ENCODE assay signal across 14 cellular contexts in genomic region chr2:207686812-207687211, GRCh38. TPM values are rescaled to one million over a fixed set of nuclear protein-coding genes. Genes with fewer than 3 reads are reported as not detected.
A peak's percentile ranks its signal among the peaks of the same experiment; 100 is the strongest.
DNase-seq lines count a peak whose midpoint lies in the region; ATAC-seq, FAIRE-seq and TF ChIP-seq lines count a peak whose summit lies in the region.
"Had no signal": no experiment of that assay in that cellular context is flagged by ENCODE, and none has a peak within 500 bp of the region (broad histone marks: within the 10 kb centered on the region; RNA-seq: fewer than 3 reads in every experiment).

No MANE protein-coding gene starts in this region.

- H3K4me2 ChIP-seq in A549 (no peak overlapping the region), K562 (ENCODE audit: insufficient read depth, low read length) (no peak overlapping the region)
- H3K4me2 ChIP-seq: BLaER1 had no signal

- H3K4me3 ChIP-seq in A549, result no peak overlapping the region
- H3K4me3 ChIP-seq in Caco-2 (ENCODE audit: low read depth, low read length), result no peak overlapping the region
- no peak overlapping the region for H3K4me3 ChIP-seq in K562
- H3K4me3 ChIP-seq: BLaER1, HAP-1 had no signal

- H3K9me1 ChIP-seq in K562 (ENCODE audit: control insufficient read depth, insufficient read depth, low read length), result no peaks in the 10 kb centered on the region

- H3K36me3 ChIP-seq in Caco-2 (ENCODE audit: control insufficient read depth, insufficient read depth, low read length) (no peaks in the 10 kb centered on the region), K562 (ENCODE audit: control insufficient read depth, insufficient read depth, low read length) (no peaks in the 10 kb centered on the region)
- H3K36me3 ChIP-seq: BLaER1, HAP-1 had no signal

- DNase-seq in A549 (ENCODE audit: low read depth in 1 of 2, low spot score in 1 of 2) (no peak), Caco-2 (peak in 1 of 2 experiments; percentile 7), K562 (ENCODE audit: extremely low read depth in 1 of 4, low spot score in 3 of 4) (no peak), type B pancreatic cell (ENCODE audit: extremely low spot score, unreplicated experiment) (no peak), AML-193 (lab: John Stamatoyannopoulos, UW) (no peak)
- DNase-seq in stimulated activated effector memory CD8-positive, alpha-beta T cell treated with anti-CD3 and anti-CD28 coated beads, Interleukin-12 subunit alpha, Interleukin-12 subunit beta, amount 100 ng/mL, for 72 hours (ENCODE audit: low spot score in 2 of 2), result no peak
- DNase-seq: Calu3; CD4-positive, alpha-beta memory T cell; DMS79 treated with DMSO at 0.1 percent for 48 hours; GF-D8 had no signal

- ATAC-seq in A549, result no peak
- ATAC-seq in K562, result no peak
- ATAC-seq in stimulated activated effector memory CD8-positive, alpha-beta T cell treated with anti-CD3 and anti-CD28 coated beads, Interleukin-12 subunit alpha, Interleukin-12 subunit beta, amount 100 ng/mL, for 72 hours, result no peak

- TF ChIP-seq CTCF in A549 (IDR thresholded peaks at IDR 0.05), result no peak
- TF ChIP-seq CTCF in Caco-2 (IDR thresholded peaks at IDR 0.05; ENCODE audit: insufficient read depth in 1 of 2, low read depth in 1 of 2, low read length in 1 of 2, severe bottlenecking in 1 of 2, unreplicated experiment in 1 of 2), result no peak
- no peak for TF ChIP-seq CTCF in K562 (IDR thresholded peaks at IDR 0.05 in 2 of 3, conservative IDR thresholded peaks at IDR 0.05 in 1 of 3; ENCODE audit: insufficient read depth in 2 of 3, low read depth in 1 of 3, low read length in 3 of 3)
- no peak for TF ChIP-seq CTCF in type B pancreatic cell (conservative IDR thresholded peaks at IDR 0.05)

- H3K4me3 Mint-ChIP-seq in Caco-2 (ENCODE audit: unreplicated experiment) (no peak overlapping the region), type B pancreatic cell (no peak overlapping the region)
- no peak overlapping the region for H3K4me3 Mint-ChIP-seq in stimulated activated effector memory CD8-positive, alpha-beta T cell treated with anti-CD3 and anti-CD28 coated beads, Interleukin-12 subunit alpha, Interleukin-12 subunit beta, amount 100 ng/mL, for 72 hours
- H3K4me3 Mint-ChIP-seq: CD14-positive monocyte; CD4-positive, alpha-beta memory T cell had no signal

- H3K79me2 ChIP-seq in K562 (ENCODE audit: control insufficient read depth, insufficient read depth, low read length), result no peaks in the 10 kb centered on the region

- no peaks in the 10 kb centered on the region for H3K9me3 Mint-ChIP-seq in Caco-2 (ENCODE audit: unreplicated experiment)
- peaks cover 4% of the 10 kb centered on the region for H3K9me3 Mint-ChIP-seq in type B pancreatic cell
- H3K9me3 Mint-ChIP-seq in stimulated activated effector memory CD8-positive, alpha-beta T cell treated with anti-CD3 and anti-CD28 coated beads, Interleukin-12 subunit alpha, Interleukin-12 subunit beta, amount 100 ng/mL, for 72 hours, result no peaks in the 10 kb centered on the region
- H3K9me3 Mint-ChIP-seq: CD4-positive, alpha-beta memory T cell had no signal

- peak overlapping the region; percentile 74 for H3K27ac Mint-ChIP-seq in Caco-2 (ENCODE audit: unreplicated experiment)
- H3K27ac Mint-ChIP-seq in type B pancreatic cell, result peak overlapping the region; percentile 70
- H3K27ac Mint-ChIP-seq in stimulated activated effector memory CD8-positive, alpha-beta T cell treated with anti-CD3 and anti-CD28 coated beads, Interleukin-12 subunit alpha, Interleukin-12 subunit beta, amount 100 ng/mL, for 72 hours, result no peak overlapping the region
- H3K27ac Mint-ChIP-seq: CD4-positive, alpha-beta memory T cell had no signal

- H3K36me3 Mint-ChIP-seq in Caco-2 (ENCODE audit: insufficient read depth, unreplicated experiment), result peaks cover 14% of the 10 kb centered on the region
- no peaks in the 10 kb centered on the region for H3K36me3 Mint-ChIP-seq in type B pancreatic cell
- no peaks in the 10 kb centered on the region for H3K36me3 Mint-ChIP-seq in stimulated activated effector memory CD8-positive, alpha-beta T cell treated with anti-CD3 and anti-CD28 coated beads, Interleukin-12 subunit alpha, Interleukin-12 subunit beta, amount 100 ng/mL, for 72 hours
- H3K36me3 Mint-ChIP-seq: CD14-positive monocyte; CD4-positive, alpha-beta memory T cell had no signal

- H3K4me1 Mint-ChIP-seq in Caco-2 (ENCODE audit: low read depth, unreplicated experiment), result peaks cover 24% of the 10 kb centered on the region
- H3K4me1 Mint-ChIP-seq in type B pancreatic cell (ENCODE audit: unreplicated experiment), result peaks cover 4% of the 10 kb centered on the region
- peaks cover 20% of the 10 kb centered on the region for H3K4me1 Mint-ChIP-seq in stimulated activated effector memory CD8-positive, alpha-beta T cell treated with anti-CD3 and anti-CD28 coated beads, Interleukin-12 subunit alpha, Interleukin-12 subunit beta, amount 100 ng/mL, for 72 hours
- H3K4me1 Mint-ChIP-seq: CD4-positive, alpha-beta memory T cell had no signal

- 62% methylated on average over 2 of the region's 2 CpGs for WGBS in A549 (ENCODE audit: missing lambda C conversion rate)
- no CpG with 5 or more reads among the region's 2 CpGs for WGBS in K562 (ENCODE audit: insufficient coverage, low coverage, missing lambda C conversion rate)

- H3K9ac ChIP-seq in K562 (ENCODE audit: insufficient read depth in 1 of 2, low read depth in 2 of 2, low read length in 2 of 2), result no peak overlapping the region
- H3K9ac ChIP-seq: BLaER1 had no signal

- TF ChIP-seq POLR2A in A549 (IDR thresholded peaks at IDR 0.05; ENCODE audit: low read length), result no peak
- no peak for TF ChIP-seq POLR2A in K562 (conservative IDR thresholded peaks at IDR 0.05)

- H2AFZ ChIP-seq in K562 (ENCODE audit: low read depth, low read length), result 0 out of 2 replicates have a peak overlapping the region, but pooled peaks have one; percentile 32

- in situ Hi-C loops in K562 (cut with MboI), result no loop called here

- H3K27me3 ChIP-seq in Caco-2 (replicated peaks; ENCODE audit: control insufficient read depth, insufficient read depth, low read length), result no peaks in the 10 kb centered on the region
- H3K27me3 ChIP-seq in K562 (ENCODE audit: control insufficient read depth in 2 of 2, insufficient read depth in 2 of 2, low read length in 2 of 2), result no peaks in the 10 kb centered on the region
- H3K27me3 ChIP-seq: BLaER1 had no signal

- CTCF ChIA-PET in A549 (lab: Yijun Ruan, JAX) (interaction anchor here (1.3 kb wide), 1 partner anchor 60 kb away, joined by 3 read pairs; no protein-coding TSS in a partner anchor), Caco-2 (lab: Charles Lee) (interaction anchor here (0.6 to 0.7 kb wide), 2 partner anchors 29 to 196 kb away, joined by 3 read pairs; no protein-coding TSS in a partner anchor), K562 (lab: Yijun Ruan, JAX; ENCODE audit: low intra/inter-chr PET ratio) (no interaction called here)

- no peaks in the 10 kb centered on the region for H4K20me1 ChIP-seq in K562 (replicated peaks; ENCODE audit: control insufficient read depth, insufficient read depth, low read length)
- H4K20me1 ChIP-seq: BLaER1 had no signal

- H3K27me3 Mint-ChIP-seq in Caco-2 (ENCODE audit: insufficient read depth, unreplicated experiment) (no peaks in the 10 kb centered on the region), type B pancreatic cell (no peaks in the 10 kb centered on the region)

- no peak for FAIRE-seq in A549 (lab: Jason Lieb, UNC)
- FAIRE-seq in K562 (lab: Jason Lieb, UNC), result no peak
- FAIRE-seq: A204.1 had no signal

- H3K4me1 ChIP-seq in A549, result peaks cover 32% of the 10 kb centered on the region
- H3K4me1 ChIP-seq in Caco-2, result peaks cover 23% of the 10 kb centered on the region
- no peaks in the 10 kb centered on the region; a peak in 1 of 5 replicates for H3K4me1 ChIP-seq in K562 (replicated peaks in 1 of 2; ENCODE audit: control insufficient read depth in 2 of 2, insufficient read depth in 2 of 2, low read length in 2 of 2)
- H3K4me1 ChIP-seq: BLaER1, HAP-1 had no signal

- POLR2A ChIA-PET in A549 (lab: Yijun Ruan, JAX), result interaction anchor here (0.9 kb wide), 1 partner anchor 24 kb away, joined by 3 read pairs; the partner anchor contains the start of gene CCNYL1
- POLR2A ChIA-PET in Caco-2 (lab: Charles Lee), result interaction anchor here (0.9 kb wide), 1 partner anchor 25 kb away, joined by 5 read pairs; the partner anchor contains the start of gene CCNYL1
- POLR2A ChIA-PET in K562 (lab: Yijun Ruan, JAX), result no interaction called here

- H3K9me3 ChIP-seq in A549 (no peaks in the 10 kb centered on the region), Caco-2 (no peaks in the 10 kb centered on the region), K562 (replicated peaks; ENCODE audit: control insufficient read depth, insufficient read depth, low read depth, low read length) (no peaks in the 10 kb centered on the region)
- H3K9me3 ChIP-seq: HAP-1 had no signal

- no TSS peak for BruUV-seq in Caco-2 (replicated peaks; lab: Mats Ljungman, UMichigan)
- no TSS peak for BruUV-seq in K562 (replicated peaks; lab: Mats Ljungman, UMichigan)

- TF ChIP-seq RAD21 in A549 (conservative IDR thresholded peaks at IDR 0.05 in 1 of 2, IDR thresholded peaks at IDR 0.05 in 1 of 2) (no peak), K562 (CRISPR knock-in tag; conservative IDR thresholded peaks at IDR 0.05 in 1 of 2, IDR thresholded peaks at IDR 0.05 in 1 of 2) (no peak)

- peak overlapping the region; percentile 48 to 92; a peak in 5 of 6 replicates for H3K27ac ChIP-seq in A549
- H3K27ac ChIP-seq in K562 (ENCODE audit: extremely low read depth, low read depth, low read length), result no peak overlapping the region
- H3K27ac ChIP-seq: BLaER1 had no signal

- TF ChIP-seq EP300 in A549 (IDR thresholded peaks at IDR 0.05) (no peak), K562 (IDR thresholded peaks at IDR 0.05; ENCODE audit: low read length) (no peak)

- intact Hi-C loops in Caco-2 (cut with micrococcal nuclease; ENCODE audit: unreplicated experiment) (no loop called here), K562 (cut with micrococcal nuclease) (no loop called here)

RNA-seq across cellular contexts. Expression of gene CCNYL1, which starts 24.6 kb away (rescaled TPM):
- polyA plus RNA-seq in A549 (2011; rRNA removed) (31.6 and 38.7 TPM in 2 replicates), A549 (2017; fragmentation: RNase III; extraction: RNeasy Plus Mini Kit Qiagen cat#74134 plus additional on column Dnase treatment) (16.9 to 20.8 TPM (median 17.7 TPM) in 3 replicates), K562 (2011; rRNA removed) (5.5 and 7.5 TPM in 2 replicates), K562 (2014; fragmentation: Illumina TruSeq; extraction: Trizol) (6.7 and 7.1 TPM in 2 replicates), K562 (2014; fragmentation: Nextera tagmentation; extraction: Ambion mirVana) (1 to 10 TPM; 1.9 to 2.1 TPM), K562 (2014; rRNA removed) (4.0 and 5.2 TPM in 2 replicates)
- 13.0 and 14.8 TPM in 2 replicates for polyA plus RNA-seq in A549 (2012; cell fraction: cytosol; rRNA removed)
- 9.4 and 12.8 TPM in 2 replicates for polyA plus RNA-seq in A549 (2012; cell fraction: nucleus; rRNA removed)
- polyA minus RNA-seq in A549 (2011; rRNA and poly(A)+ RNA removed), result 9.6 and 11.0 TPM in 2 replicates
- total RNA-seq in Caco-2 (2022) (39.4 and 40.7 TPM in 2 replicates), K562 (2014; rRNA removed) (2.1 and 3.3 TPM in 2 replicates), K562 (2014; rRNA removed; fragmentation: Illumina TruSeq; extraction: Trizol) (3.7 and 4.4 TPM in 2 replicates), K562 (2015; rRNA removed; fragmentation: Illumina TruSeq; extraction: Trizol) (4.1 and 4.7 TPM in 2 replicates), K562 (2021) (4.5 and 6.0 TPM in 2 replicates), type B pancreatic cell (ENCODE audit: low replicate concordance) (20.8 and 30.7 TPM in 2 replicates)
- 3.1 and 7.4 TPM in 2 replicates for total RNA-seq in K562 (2011; cell fraction: chromatin; rRNA removed; ENCODE audit: low replicate concordance)
- 2.8 and 3.3 TPM in 2 replicates for total RNA-seq in K562 (2011; cell fraction: nucleolus; rRNA removed)
- 5.4 and 9.6 TPM in 2 replicates for total RNA-seq in K562 (2011; cell fraction: nucleoplasm; rRNA removed)
- 1.9 and 3.2 TPM in 2 replicates for polyA plus RNA-seq in K562 (2011; cell fraction: cytosol; rRNA removed)
- 2.5 and 3.7 TPM in 2 replicates for polyA plus RNA-seq in K562 (2011; cell fraction: nucleus; rRNA removed)
- polyA plus RNA-seq in K562 (2012), result 4.7 and 5.9 TPM in 2 replicates
- 6.5 and 11.2 TPM in 2 replicates for polyA minus RNA-seq in K562 (2011; rRNA and poly(A)+ RNA removed)
- 3.3 and 4.0 TPM in 2 replicates for polyA minus RNA-seq in K562 (2011; cell fraction: cytosol; rRNA and poly(A)+ RNA removed)
- polyA minus RNA-seq in K562 (2011; cell fraction: nucleus; rRNA and poly(A)+ RNA removed), result 1.5 and 3.6 TPM in 2 replicates
